In genomic region chr6:140857734-140858380, GRCh38 we compare ENCODE assay signal across 9 cellular contexts.
DNase-seq lines count a peak whose midpoint lies in the region; TF ChIP-seq lines count a peak whose summit lies in the region.
"Had no signal": no experiment of that assay in that cellular context is flagged by ENCODE, and none has a peak within 500 bp of the region (broad histone marks: within the 10 kb centered on the region; RNA-seq: fewer than 3 reads in every experiment).

No MANE protein-coding gene starts in this region.

- no peaks in the 10 kb centered on the region for H3K4me1 ChIP-seq in uterus

- CTCF ChIA-PET in activated naive CD4-positive, alpha-beta T cell treated with anti-CD3 and anti-CD28 coated beads, Interleukin-2, amount 10 ng/mL, durations not matched to agents 7 days and 5 days (lab: Charles Lee) = no interaction called here

- no peaks in the 10 kb centered on the region for H3K27me3 Mint-ChIP-seq in activated naive CD4-positive, alpha-beta T cell treated with anti-CD3 and anti-CD28 coated beads, Interleukin-2, amount 10 ng/mL, durations not matched to agents 7 days and 5 days

- H3K4me3 ChIP-seq in astrocyte of the spinal cord (ENCODE audit: low read depth, low read length) = no peak overlapping the region
- no peak overlapping the region for H3K4me3 ChIP-seq in uterus

- no peaks in the 10 kb centered on the region for H3K36me3 Mint-ChIP-seq in activated naive CD4-positive, alpha-beta T cell treated with anti-CD3 and anti-CD28 coated beads, Interleukin-2, amount 10 ng/mL, durations not matched to agents 7 days and 5 days
- H3K36me3 Mint-ChIP-seq: CD8-positive, alpha-beta T cell had no signal

- H3K27ac ChIP-seq in uterus = peak overlapping the region; percentile 6 to 55

- H3K27ac Mint-ChIP-seq in activated naive CD4-positive, alpha-beta T cell treated with anti-CD3 and anti-CD28 coated beads, Interleukin-2, amount 10 ng/mL, durations not matched to agents 7 days and 5 days = no peak overlapping the region
- H3K27ac Mint-ChIP-seq: CD8-positive, alpha-beta T cell had no signal

- no peaks in the 10 kb centered on the region for H3K9me3 Mint-ChIP-seq in activated naive CD4-positive, alpha-beta T cell treated with anti-CD3 and anti-CD28 coated beads, Interleukin-2, amount 10 ng/mL, durations not matched to agents 7 days and 5 days
- H3K9me3 Mint-ChIP-seq: CD8-positive, alpha-beta T cell had no signal

- in situ Hi-C loops in astrocyte of the spinal cord (cut with HindIII; ENCODE audit: low sequenced_read_pairs) = no loop called here

- no peak for TF ChIP-seq CTCF in astrocyte of the spinal cord (IDR thresholded peaks at IDR 0.05; ENCODE audit: low read depth, low read length)
- TF ChIP-seq CTCF in uterus (IDR thresholded peaks at IDR 0.05) = no peak

- intact Hi-C loops in uterus (cut with DNase I; ENCODE audit: low total_unique reads) = no loop called here
- intact Hi-C loops in posterior cingulate gyrus (cut with DNase I) = no loop called here

- no peak overlapping the region for H3K4me3 Mint-ChIP-seq in activated naive CD4-positive, alpha-beta T cell treated with anti-CD3 and anti-CD28 coated beads, Interleukin-2, amount 10 ng/mL, durations not matched to agents 7 days and 5 days
- H3K4me3 Mint-ChIP-seq: CD8-positive, alpha-beta T cell had no signal

- peak; percentile 13 for DNase-seq in SIG-M5 treated with dmso at 0.1 percent for 504 hours (lab: John Stamatoyannopoulos, UW; ENCODE audit: unreplicated experiment)
- no peak for DNase-seq in SIG-M5 (lab: John Stamatoyannopoulos, UW)
- peak; percentile 93 for DNase-seq in astrocyte of the spinal cord (ENCODE audit: low read depth, low spot score)
- DNase-seq in kidney glomerular epithelial cell (lab: John Stamatoyannopoulos, UW) = peak; percentile 76
- DNase-seq in uterus = no peak
- no peak for DNase-seq in activated naive CD4-positive, alpha-beta T cell treated with anti-CD3 and anti-CD28 coated beads, Interleukin-2, amount 10 ng/mL, durations not matched to agents 7 days and 5 days
- DNase-seq in effector CD4-positive, alpha-beta T cell = no peak
- no peak for DNase-seq in posterior cingulate gyrus
- DNase-seq: CD8-positive, alpha-beta T cell had no signal

- H3K27me3 ChIP-seq in uterus = no peaks in the 10 kb centered on the region

- no peaks in the 10 kb centered on the region for H3K36me3 ChIP-seq in uterus

- no peaks in the 10 kb centered on the region for H3K9me3 ChIP-seq in uterus

- H3K4me1 Mint-ChIP-seq in activated naive CD4-positive, alpha-beta T cell treated with anti-CD3 and anti-CD28 coated beads, Interleukin-2, amount 10 ng/mL, durations not matched to agents 7 days and 5 days = no peaks in the 10 kb centered on the region

- no peak for TF ChIP-seq POLR2A in uterus (IDR thresholded peaks at IDR 0.05)

Comparison
In these comparisons a context has a peak if more than half of its experiments do, and no peak if none do; other contexts are left out.
1. DNase-seq: peak in SIG-M5 treated with dmso at 0.1 percent for 504 hours (single experiment), astrocyte of the spinal cord (single experiment) and kidney glomerular epithelial cell (single experiment); none in SIG-M5 (single experiment), uterus (0 of 2), activated naive CD4-positive, alpha-beta T cell treated with anti-CD3 and anti-CD28 coated beads, Interleukin-2, amount 10 ng/mL, durations not matched to agents 7 days and 5 days (single experiment), effector CD4-positive, alpha-beta T cell (single experiment) and posterior cingulate gyrus (0 of 10).